Comparison of ENCODE assay signal across 36 cellular contexts in the genomic region with DNA sequence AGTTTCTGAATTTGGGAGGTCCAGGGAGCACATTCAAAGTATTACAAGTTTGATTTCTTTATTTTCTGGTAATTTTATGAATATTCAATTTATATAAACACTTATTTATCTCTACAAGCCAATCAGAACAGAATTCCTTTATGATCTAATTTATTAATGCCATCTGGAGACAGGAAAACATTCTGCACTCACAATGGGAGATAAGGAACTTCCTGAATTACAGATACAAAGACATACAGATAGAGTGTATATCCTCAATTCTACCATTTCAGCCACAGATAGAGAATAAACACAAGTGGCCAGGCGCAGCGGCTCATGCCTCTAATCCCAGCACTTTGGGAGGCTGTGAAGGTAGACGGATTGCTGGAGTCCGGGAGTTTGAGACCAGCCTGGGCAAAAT.
"Had no signal": no experiment of that assay in that cellular context is flagged by ENCODE, and none has a peak within 500 bp of the region (broad histone marks: within the 10 kb centered on the region; RNA-seq: fewer than 3 reads in every experiment).

No MANE protein-coding gene starts in this region.

- ATAC-seq: activated T-cell treated with anti-CD3 and anti-CD28 coated beads, Interleukin-2, amount 50 U/mL, for 4 hours had no signal

- H3K4me1 ChIP-seq: Peyer's patch, SJSA1 had no signal

- H3K4me3 ChIP-seq: MG63, Peyer's patch, SJSA1 had no signal

- H3K4me1 Mint-ChIP-seq: activated B cell treated with CpG ODN at 0.5 μM for 24 hours; activated naive CD8-positive, alpha-beta T cell treated with anti-CD3 and anti-CD28 coated beads for 36 hours had no signal

- H3K36me3 ChIP-seq: brain microvascular endothelial cell, MG63, Peyer's patch, SJSA1 had no signal

- DNase-seq: activated B cell treated with CpG ODN at 0.5 μM for 24 hours; activated CD4-positive, alpha-beta memory T cell treated with anti-CD3 and anti-CD28 coated beads for 36 hours; activated CD4-positive, alpha-beta T cell treated with anti-CD3 and anti-CD28 coated beads for 4 hours; activated CD4-positive, alpha-beta T cell treated with anti-CD3 and anti-CD28 coated beads, Interleukin-2, amount 50 U/mL, for 1 hour; activated CD4-positive, CD25-positive, alpha-beta regulatory T cell treated with anti-CD3 and anti-CD28 coated beads, Interleukin-2, amount 50 U/mL, for 72 hours; activated CD8-positive, alpha-beta memory T cell treated with anti-CD3 and anti-CD28 coated beads, Interleukin-2, amount 50 U/mL, for 4 hours; activated effector memory CD4-positive, alpha-beta T cell treated with Interleukin-2 at 50 U/mL for 16 hours; activated naive CD4-positive, alpha-beta T cell; activated naive CD4-positive, alpha-beta T cell treated with anti-CD3 and anti-CD28 coated beads, Interleukin-2, amount 50 U/mL, for 16 hours; activated naive CD8-positive, alpha-beta T cell treated with anti-CD3 and anti-CD28 coated beads for 36 hours; activated T-cell treated with anti-CD3 and anti-CD28 coated beads for 4 hours; activated T-cell treated with anti-CD3 and anti-CD28 coated beads, Interleukin-2, amount 50 U/mL, for 4 hours; amniotic stem cell; aorta; brain microvascular endothelial cell; central memory CD4-positive, alpha-beta T cell; Kasumi-1; KG1; MG63; NCI-H1048; NCI-H1105 treated with DMSO at 0.1 percent for 48 hours; NCI-H1436; NCI-H1694; NCI-H1930; NCI-H2081 treated with DMSO at 0.1 percent for 48 hours; NCI-H345; NCI-H524 treated with DMSO at 0.1 percent for 48 hours; Peyer's patch; RPMI8226; SHP77 treated with DMSO at 0.1 percent for 48 hours; SW 1271; T-helper 1 cell; T-helper 2 cell; T-helper 9 cell had no signal

- H3K4me3 Mint-ChIP-seq: activated B cell treated with CpG ODN at 0.5 μM for 24 hours; activated CD4-positive, alpha-beta memory T cell treated with anti-CD3 and anti-CD28 coated beads for 36 hours; activated naive CD8-positive, alpha-beta T cell treated with anti-CD3 and anti-CD28 coated beads for 36 hours; activated T-cell treated with anti-CD3 and anti-CD28 coated beads, Interleukin-2, amount 50 U/mL, for 4 hours had no signal

- H3K9me3 ChIP-seq: Peyer's patch, SJSA1 had no signal

- H3K27me3 ChIP-seq: brain microvascular endothelial cell, MG63, Peyer's patch, SJSA1 had no signal

- H3K27ac ChIP-seq: brain microvascular endothelial cell, Peyer's patch, SJSA1, VCaP had no signal

- H3K27ac Mint-ChIP-seq: activated B cell treated with CpG ODN at 0.5 μM for 24 hours; activated CD4-positive, alpha-beta memory T cell treated with anti-CD3 and anti-CD28 coated beads for 36 hours; activated naive CD8-positive, alpha-beta T cell treated with anti-CD3 and anti-CD28 coated beads for 36 hours had no signal
